Comparison of ENCODE assay signal across 21 cellular contexts in genomic region chr6:48986105-48986504, GRCh38.
DNase-seq lines count a peak whose midpoint lies in the region; FAIRE-seq and TF ChIP-seq lines count a peak whose summit lies in the region.
"Had no signal": no experiment of that assay in that cellular context is flagged by ENCODE, and none has a peak within 500 bp of the region (broad histone marks: within the 10 kb centered on the region; RNA-seq: fewer than 3 reads in every experiment).

No MANE protein-coding gene starts in this region.

- H4K20me1 ChIP-seq in mammary epithelial cell (ENCODE audit: insufficient read depth, low read length) (no peaks in the 10 kb centered on the region), astrocyte (ENCODE audit: insufficient read depth, low read length) (no peaks in the 10 kb centered on the region), osteoblast (ENCODE audit: insufficient read depth, low read length) (no peaks in the 10 kb centered on the region)

- WGBS in mammary epithelial cell (ENCODE audit: low coverage, missing lambda C conversion rate) = 95% methylated on average over 2 of the region's 2 CpGs

- H3K27me3 ChIP-seq in mammary epithelial cell (ENCODE audit: insufficient read depth, low read length) = no peaks in the 10 kb centered on the region
- H3K27me3 ChIP-seq in astrocyte (ENCODE audit: insufficient read depth, low read length) = no peaks in the 10 kb centered on the region
- no peaks in the 10 kb centered on the region for H3K27me3 ChIP-seq in osteoblast (ENCODE audit: insufficient read depth, low read length)

- H3K27me3 Mint-ChIP-seq in MCF 10A (ENCODE audit: insufficient read depth, unreplicated experiment) = no peaks in the 10 kb centered on the region
- H3K27me3 Mint-ChIP-seq in astrocyte (ENCODE audit: low read depth, unreplicated experiment) = no peaks in the 10 kb centered on the region

- no peak for TF ChIP-seq CTCF in mammary epithelial cell (conservative IDR thresholded peaks at IDR 0.05 in 1 of 2, IDR thresholded peaks at IDR 0.05 in 1 of 2; ENCODE audit: extremely low read depth in 1 of 2, insufficient read depth in 1 of 2, low read depth in 1 of 2, low read length in 2 of 2)
- TF ChIP-seq CTCF in MCF 10A (IDR thresholded peaks at IDR 0.05; ENCODE audit: unreplicated experiment) = no peak
- no peak for TF ChIP-seq CTCF in astrocyte (IDR thresholded peaks at IDR 0.05; ENCODE audit: insufficient read depth, low read depth, low read length)
- TF ChIP-seq CTCF in osteoblast (IDR thresholded peaks at IDR 0.05; ENCODE audit: extremely low read depth, low read depth, low read length) = no peak

- H2AFZ ChIP-seq in mammary epithelial cell (ENCODE audit: low read depth, low read length) (peak overlapping the region; percentile 13), astrocyte (ENCODE audit: low read depth, low read length) (peak overlapping the region; percentile 26), osteoblast (ENCODE audit: low read length) (peak overlapping the region; percentile 60)

- CTCF ChIA-PET in mammary epithelial cell (lab: Charles Lee; ENCODE audit: low non-redundant PET) (no interaction called here), MCF 10A (lab: Yijun Ruan, JAX) (interaction anchor here (0.6 to 1.2 kb wide), 3 partner anchors 44 to 439 kb away, joined by 3 to 5 read pairs (median 3); no protein-coding TSS in a partner anchor)

- peaks cover 8% of the 10 kb centered on the region for H3K9me3 Mint-ChIP-seq in MCF 10A (ENCODE audit: unreplicated experiment)
- H3K9me3 Mint-ChIP-seq in astrocyte (ENCODE audit: unreplicated experiment) = peaks cover 5% of the 10 kb centered on the region

- no TSS peak for BruUV-seq in mammary epithelial cell (replicated peaks; lab: Mats Ljungman, UMichigan)
- no TSS peak for BruUV-seq in MCF 10A (replicated peaks; lab: Mats Ljungman, UMichigan)

- H3K27ac Mint-ChIP-seq in MCF 10A (ENCODE audit: low read depth, unreplicated experiment) (no peak overlapping the region), astrocyte (ENCODE audit: unreplicated experiment) (no peak overlapping the region)
- H3K27ac Mint-ChIP-seq: CD8-positive, alpha-beta T cell; HFFc6 had no signal

- H3K79me2 ChIP-seq in mammary epithelial cell (ENCODE audit: insufficient read depth, low read length) (no peaks in the 10 kb centered on the region), astrocyte (ENCODE audit: insufficient read depth, low read length) (no peaks in the 10 kb centered on the region), osteoblast (ENCODE audit: insufficient read depth, low read length) (no peaks in the 10 kb centered on the region)

- DNase-seq in mammary epithelial cell (no peak), MCF 10A (ENCODE audit: unreplicated experiment) (no peak), astrocyte (ENCODE audit: low read depth) (no peak), osteoblast (ENCODE audit: insufficient read length, low spot score, missing footprints) (no peak), NCI-H510A (lab: John Stamatoyannopoulos, UW) (no peak), NCI-H2196 treated with DMSO at 0.1 percent for 48 hours (lab: John Stamatoyannopoulos, UW; ENCODE audit: unreplicated experiment) (no peak)
- DNase-seq in activated CD4-positive, alpha-beta T cell treated with anti-CD3 and anti-CD28 coated beads for 48 hours = no peak
- DNase-seq: AML-193; CD8-positive, alpha-beta T cell; DMS 273 treated with DMSO at 0.1 percent for 48 hours; DND-41; EL; GOT3; H7; HFFc6; KG1 had no signal

- H3K27ac ChIP-seq in mammary epithelial cell (ENCODE audit: insufficient read depth, low read depth, low read length) (no peak overlapping the region), astrocyte (ENCODE audit: low read depth, low read length) (no peak overlapping the region), osteoblast (ENCODE audit: low read depth, low read length) (no peak overlapping the region)
- H3K27ac ChIP-seq: 22Rv1, A549 had no signal

- H3K4me3 ChIP-seq in mammary epithelial cell (replicated peaks in 1 of 3; ENCODE audit: insufficient read depth in 1 of 3, low read depth in 2 of 3, low read length in 3 of 3) (no peak overlapping the region), astrocyte (ENCODE audit: insufficient read depth, low read depth, low read length) (no peak overlapping the region), osteoblast (ENCODE audit: insufficient read depth, low read length) (no peak overlapping the region)
- H3K4me3 ChIP-seq: A549 had no signal

- dilution Hi-C loops in mammary epithelial cell (cut with HindIII; ENCODE audit: low sequenced_read_pairs) = no loop called here

- H3K9me3 ChIP-seq in mammary epithelial cell (replicated peaks; ENCODE audit: insufficient read depth, low read length) (no peaks in the 10 kb centered on the region), astrocyte (ENCODE audit: insufficient read depth, low read depth, low read length) (no peaks in the 10 kb centered on the region), osteoblast (ENCODE audit: low read depth, low read length) (no peaks in the 10 kb centered on the region)
- H3K9me3 ChIP-seq: A549 had no signal

- H3K4me1 Mint-ChIP-seq in MCF 10A (ENCODE audit: insufficient read depth, unreplicated experiment) (no peaks in the 10 kb centered on the region), astrocyte (ENCODE audit: low read depth, unreplicated experiment) (no peaks in the 10 kb centered on the region)

- POLR2A ChIA-PET in MCF 10A (lab: Yijun Ruan, JAX) = interaction anchor here (0.6 kb wide), 1 partner anchor 339 kb away, joined by 4 read pairs; no protein-coding TSS in a partner anchor

- no peaks in the 10 kb centered on the region for H3K4me1 ChIP-seq in mammary epithelial cell (ENCODE audit: insufficient read depth, low read length)
- no peaks in the 10 kb centered on the region for H3K4me1 ChIP-seq in astrocyte (ENCODE audit: insufficient read depth, low read length)
- peaks cover 8% of the 10 kb centered on the region for H3K4me1 ChIP-seq in osteoblast (ENCODE audit: insufficient read depth, low read length)
- H3K4me1 ChIP-seq: A549 had no signal

- no peak for FAIRE-seq in astrocyte (lab: Jason Lieb, UNC)
- FAIRE-seq: A549, GM12892, GM18507, HepG2 had no signal

- H3K36me3 ChIP-seq in mammary epithelial cell (ENCODE audit: insufficient read depth, low read length) (no peaks in the 10 kb centered on the region), astrocyte (ENCODE audit: insufficient read depth, low read length) (no peaks in the 10 kb centered on the region), osteoblast (ENCODE audit: insufficient read depth, low read length) (no peaks in the 10 kb centered on the region)

- no peak overlapping the region for H3K9ac ChIP-seq in mammary epithelial cell (ENCODE audit: insufficient read depth, low read length)
- H3K9ac ChIP-seq in astrocyte (ENCODE audit: low read length) = no peak overlapping the region

- H3K4me2 ChIP-seq in mammary epithelial cell (ENCODE audit: insufficient read depth, low read depth, low read length) (no peak overlapping the region), astrocyte (ENCODE audit: low read length) (no peak overlapping the region), osteoblast (ENCODE audit: insufficient read depth, low read length) (no peak overlapping the region)
- H3K4me2 ChIP-seq: A549 had no signal

- H3K36me3 Mint-ChIP-seq in MCF 10A (ENCODE audit: insufficient read depth, unreplicated experiment) (peaks cover 7% of the 10 kb centered on the region), astrocyte (ENCODE audit: low read depth, unreplicated experiment) (no peaks in the 10 kb centered on the region)
- H3K36me3 Mint-ChIP-seq: CD8-positive, alpha-beta T cell had no signal

- intact Hi-C loops in mammary epithelial cell (cut with micrococcal nuclease) (no loop called here), MCF 10A (cut with micrococcal nuclease) (no loop called here)

- in situ Hi-C loops in mammary epithelial cell (cut with MboI; ENCODE audit: low sequenced_read_pairs in 2 of 2) = no loop called here

- H3K4me3 Mint-ChIP-seq in MCF 10A (ENCODE audit: unreplicated experiment) (no peak overlapping the region), astrocyte (ENCODE audit: unreplicated experiment) (no peak overlapping the region)
- H3K4me3 Mint-ChIP-seq: CD8-positive, alpha-beta T cell; HFFc6 had no signal
